1 cellular context compared by ENCODE assay signal in the genomic region with DNA sequence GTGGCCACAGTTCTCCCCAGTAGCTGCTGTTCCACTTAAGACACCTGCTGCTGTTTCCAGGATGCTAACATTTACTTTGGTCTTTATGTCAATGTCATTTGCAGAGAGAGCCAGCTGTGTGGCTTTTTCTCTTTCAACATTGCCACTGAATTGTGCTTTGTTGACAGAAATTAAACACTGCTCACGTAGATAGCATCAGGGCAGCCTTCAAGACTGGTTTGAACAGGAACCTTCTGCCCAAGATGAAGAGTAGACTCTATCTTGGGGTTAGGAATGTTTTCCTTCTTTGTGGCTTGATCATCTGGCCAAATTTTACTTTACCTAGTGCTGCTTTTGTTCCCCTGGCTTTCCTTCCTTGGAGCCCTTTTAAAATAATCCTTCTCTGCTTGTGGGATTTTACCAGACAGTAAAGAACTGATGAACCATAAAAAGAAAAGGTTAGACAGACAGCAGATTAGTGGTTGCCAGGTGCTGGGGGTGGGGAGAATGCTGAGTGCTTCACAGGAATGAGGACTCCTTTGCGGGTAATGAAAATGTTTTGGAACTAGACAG.
TF ChIP-seq lines count a peak whose summit lies in the region.

No MANE protein-coding gene starts in this region.

TF ChIP-seq in K562, 482 proteins besides CTCF, POLR2A, EP300 and RAD21 (continued from another document):
- no peak for TF ChIP-seq OTX1 (CRISPR knock-in tag; IDR thresholded peaks at IDR 0.05)
- TF ChIP-seq, protein P1, sequence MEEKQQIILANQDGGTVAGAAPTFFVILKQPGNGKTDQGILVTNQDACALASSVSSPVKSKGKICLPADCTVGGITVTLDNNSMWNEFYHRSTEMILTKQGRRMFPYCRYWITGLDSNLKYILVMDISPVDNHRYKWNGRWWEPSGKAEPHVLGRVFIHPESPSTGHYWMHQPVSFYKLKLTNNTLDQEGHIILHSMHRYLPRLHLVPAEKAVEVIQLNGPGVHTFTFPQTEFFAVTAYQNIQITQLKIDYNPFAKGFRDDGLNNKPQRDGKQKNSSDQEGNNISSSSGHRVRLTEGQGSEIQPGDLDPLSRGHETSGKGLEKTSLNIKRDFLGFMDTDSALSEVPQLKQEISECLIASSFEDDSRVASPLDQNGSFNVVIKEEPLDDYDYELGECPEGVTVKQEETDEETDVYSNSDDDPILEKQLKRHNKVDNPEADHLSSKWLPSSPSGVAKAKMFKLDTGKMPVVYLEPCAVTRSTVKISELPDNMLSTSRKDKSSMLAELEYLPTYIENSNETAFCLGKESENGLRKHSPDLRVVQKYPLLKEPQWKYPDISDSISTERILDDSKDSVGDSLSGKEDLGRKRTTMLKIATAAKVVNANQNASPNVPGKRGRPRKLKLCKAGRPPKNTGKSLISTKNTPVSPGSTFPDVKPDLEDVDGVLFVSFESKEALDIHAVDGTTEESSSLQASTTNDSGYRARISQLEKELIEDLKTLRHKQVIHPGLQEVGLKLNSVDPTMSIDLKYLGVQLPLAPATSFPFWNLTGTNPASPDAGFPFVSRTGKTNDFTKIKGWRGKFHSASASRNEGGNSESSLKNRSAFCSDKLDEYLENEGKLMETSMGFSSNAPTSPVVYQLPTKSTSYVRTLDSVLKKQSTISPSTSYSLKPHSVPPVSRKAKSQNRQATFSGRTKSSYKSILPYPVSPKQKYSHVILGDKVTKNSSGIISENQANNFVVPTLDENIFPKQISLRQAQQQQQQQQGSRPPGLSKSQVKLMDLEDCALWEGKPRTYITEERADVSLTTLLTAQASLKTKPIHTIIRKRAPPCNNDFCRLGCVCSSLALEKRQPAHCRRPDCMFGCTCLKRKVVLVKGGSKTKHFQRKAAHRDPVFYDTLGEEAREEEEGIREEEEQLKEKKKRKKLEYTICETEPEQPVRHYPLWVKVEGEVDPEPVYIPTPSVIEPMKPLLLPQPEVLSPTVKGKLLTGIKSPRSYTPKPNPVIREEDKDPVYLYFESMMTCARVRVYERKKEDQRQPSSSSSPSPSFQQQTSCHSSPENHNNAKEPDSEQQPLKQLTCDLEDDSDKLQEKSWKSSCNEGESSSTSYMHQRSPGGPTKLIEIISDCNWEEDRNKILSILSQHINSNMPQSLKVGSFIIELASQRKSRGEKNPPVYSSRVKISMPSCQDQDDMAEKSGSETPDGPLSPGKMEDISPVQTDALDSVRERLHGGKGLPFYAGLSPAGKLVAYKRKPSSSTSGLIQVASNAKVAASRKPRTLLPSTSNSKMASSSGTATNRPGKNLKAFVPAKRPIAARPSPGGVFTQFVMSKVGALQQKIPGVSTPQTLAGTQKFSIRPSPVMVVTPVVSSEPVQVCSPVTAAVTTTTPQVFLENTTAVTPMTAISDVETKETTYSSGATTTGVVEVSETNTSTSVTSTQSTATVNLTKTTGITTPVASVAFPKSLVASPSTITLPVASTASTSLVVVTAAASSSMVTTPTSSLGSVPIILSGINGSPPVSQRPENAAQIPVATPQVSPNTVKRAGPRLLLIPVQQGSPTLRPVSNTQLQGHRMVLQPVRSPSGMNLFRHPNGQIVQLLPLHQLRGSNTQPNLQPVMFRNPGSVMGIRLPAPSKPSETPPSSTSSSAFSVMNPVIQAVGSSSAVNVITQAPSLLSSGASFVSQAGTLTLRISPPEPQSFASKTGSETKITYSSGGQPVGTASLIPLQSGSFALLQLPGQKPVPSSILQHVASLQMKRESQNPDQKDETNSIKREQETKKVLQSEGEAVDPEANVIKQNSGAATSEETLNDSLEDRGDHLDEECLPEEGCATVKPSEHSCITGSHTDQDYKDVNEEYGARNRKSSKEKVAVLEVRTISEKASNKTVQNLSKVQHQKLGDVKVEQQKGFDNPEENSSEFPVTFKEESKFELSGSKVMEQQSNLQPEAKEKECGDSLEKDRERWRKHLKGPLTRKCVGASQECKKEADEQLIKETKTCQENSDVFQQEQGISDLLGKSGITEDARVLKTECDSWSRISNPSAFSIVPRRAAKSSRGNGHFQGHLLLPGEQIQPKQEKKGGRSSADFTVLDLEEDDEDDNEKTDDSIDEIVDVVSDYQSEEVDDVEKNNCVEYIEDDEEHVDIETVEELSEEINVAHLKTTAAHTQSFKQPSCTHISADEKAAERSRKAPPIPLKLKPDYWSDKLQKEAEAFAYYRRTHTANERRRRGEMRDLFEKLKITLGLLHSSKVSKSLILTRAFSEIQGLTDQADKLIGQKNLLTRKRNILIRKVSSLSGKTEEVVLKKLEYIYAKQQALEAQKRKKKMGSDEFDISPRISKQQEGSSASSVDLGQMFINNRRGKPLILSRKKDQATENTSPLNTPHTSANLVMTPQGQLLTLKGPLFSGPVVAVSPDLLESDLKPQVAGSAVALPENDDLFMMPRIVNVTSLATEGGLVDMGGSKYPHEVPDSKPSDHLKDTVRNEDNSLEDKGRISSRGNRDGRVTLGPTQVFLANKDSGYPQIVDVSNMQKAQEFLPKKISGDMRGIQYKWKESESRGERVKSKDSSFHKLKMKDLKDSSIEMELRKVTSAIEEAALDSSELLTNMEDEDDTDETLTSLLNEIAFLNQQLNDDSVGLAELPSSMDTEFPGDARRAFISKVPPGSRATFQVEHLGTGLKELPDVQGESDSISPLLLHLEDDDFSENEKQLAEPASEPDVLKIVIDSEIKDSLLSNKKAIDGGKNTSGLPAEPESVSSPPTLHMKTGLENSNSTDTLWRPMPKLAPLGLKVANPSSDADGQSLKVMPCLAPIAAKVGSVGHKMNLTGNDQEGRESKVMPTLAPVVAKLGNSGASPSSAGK (IDR thresholded peaks at IDR 0.05), result no peak
- TF ChIP-seq GATA2 (CRISPR knock-in tag; IDR thresholded peaks at IDR 0.05), result peak; percentile 44; the same call in 1 of the 2 replicates
- TF ChIP-seq SOX6 (IDR thresholded peaks at IDR 0.05), result peak; percentile 35; the same call in 1 of the 2 replicates
- TF ChIP-seq HNRNPL (IDR thresholded peaks at IDR 0.05; ENCODE audit: low read depth, low read length), result no peak
- peak; percentile 76 for TF ChIP-seq C11orf30 (IDR thresholded peaks at IDR 0.05; ENCODE audit: low read depth)
- peak; percentile 43; the same call in 1 of the 2 replicates for TF ChIP-seq LEF1 (IDR thresholded peaks at IDR 0.05)
- peak in 1 of 2 experiments; percentile 57; a peak in 1 of 4 replicates for TF ChIP-seq FOXA3 (CRISPR knock-in tag; conservative IDR thresholded peaks at IDR 0.05 in 1 of 2, IDR thresholded peaks at IDR 0.05 in 1 of 2)
- peak; percentile 58 for TF ChIP-seq MAFG (tag; conservative IDR thresholded peaks at IDR 0.05)
- TF ChIP-seq, protein P2, sequence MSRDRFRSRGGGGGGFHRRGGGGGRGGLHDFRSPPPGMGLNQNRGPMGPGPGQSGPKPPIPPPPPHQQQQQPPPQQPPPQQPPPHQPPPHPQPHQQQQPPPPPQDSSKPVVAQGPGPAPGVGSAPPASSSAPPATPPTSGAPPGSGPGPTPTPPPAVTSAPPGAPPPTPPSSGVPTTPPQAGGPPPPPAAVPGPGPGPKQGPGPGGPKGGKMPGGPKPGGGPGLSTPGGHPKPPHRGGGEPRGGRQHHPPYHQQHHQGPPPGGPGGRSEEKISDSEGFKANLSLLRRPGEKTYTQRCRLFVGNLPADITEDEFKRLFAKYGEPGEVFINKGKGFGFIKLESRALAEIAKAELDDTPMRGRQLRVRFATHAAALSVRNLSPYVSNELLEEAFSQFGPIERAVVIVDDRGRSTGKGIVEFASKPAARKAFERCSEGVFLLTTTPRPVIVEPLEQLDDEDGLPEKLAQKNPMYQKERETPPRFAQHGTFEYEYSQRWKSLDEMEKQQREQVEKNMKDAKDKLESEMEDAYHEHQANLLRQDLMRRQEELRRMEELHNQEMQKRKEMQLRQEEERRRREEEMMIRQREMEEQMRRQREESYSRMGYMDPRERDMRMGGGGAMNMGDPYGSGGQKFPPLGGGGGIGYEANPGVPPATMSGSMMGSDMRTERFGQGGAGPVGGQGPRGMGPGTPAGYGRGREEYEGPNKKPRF (IDR thresholded peaks at IDR 0.05; ENCODE audit: low read depth, low read length), result no peak
- peak; percentile 63 for TF ChIP-seq MEIS2 (IDR thresholded peaks at IDR 0.05; ENCODE audit: partially characterized antibody)
- TF ChIP-seq SIRT6 (IDR thresholded peaks at IDR 0.05; ENCODE audit: low read depth, low read length), result no peak
- peak; percentile 21; the same call in 1 of the 2 replicates for TF ChIP-seq MAFF (IDR thresholded peaks at IDR 0.05; ENCODE audit: low read length)
- no peak for TF ChIP-seq PTBP1 (IDR thresholded peaks at IDR 0.05; ENCODE audit: low read depth, low read length)
- no peak for TF ChIP-seq KDM5B (IDR thresholded peaks at IDR 0.05; ENCODE audit: insufficient replicate concordance, low read depth, low read length)
- TF ChIP-seq, protein P3, sequence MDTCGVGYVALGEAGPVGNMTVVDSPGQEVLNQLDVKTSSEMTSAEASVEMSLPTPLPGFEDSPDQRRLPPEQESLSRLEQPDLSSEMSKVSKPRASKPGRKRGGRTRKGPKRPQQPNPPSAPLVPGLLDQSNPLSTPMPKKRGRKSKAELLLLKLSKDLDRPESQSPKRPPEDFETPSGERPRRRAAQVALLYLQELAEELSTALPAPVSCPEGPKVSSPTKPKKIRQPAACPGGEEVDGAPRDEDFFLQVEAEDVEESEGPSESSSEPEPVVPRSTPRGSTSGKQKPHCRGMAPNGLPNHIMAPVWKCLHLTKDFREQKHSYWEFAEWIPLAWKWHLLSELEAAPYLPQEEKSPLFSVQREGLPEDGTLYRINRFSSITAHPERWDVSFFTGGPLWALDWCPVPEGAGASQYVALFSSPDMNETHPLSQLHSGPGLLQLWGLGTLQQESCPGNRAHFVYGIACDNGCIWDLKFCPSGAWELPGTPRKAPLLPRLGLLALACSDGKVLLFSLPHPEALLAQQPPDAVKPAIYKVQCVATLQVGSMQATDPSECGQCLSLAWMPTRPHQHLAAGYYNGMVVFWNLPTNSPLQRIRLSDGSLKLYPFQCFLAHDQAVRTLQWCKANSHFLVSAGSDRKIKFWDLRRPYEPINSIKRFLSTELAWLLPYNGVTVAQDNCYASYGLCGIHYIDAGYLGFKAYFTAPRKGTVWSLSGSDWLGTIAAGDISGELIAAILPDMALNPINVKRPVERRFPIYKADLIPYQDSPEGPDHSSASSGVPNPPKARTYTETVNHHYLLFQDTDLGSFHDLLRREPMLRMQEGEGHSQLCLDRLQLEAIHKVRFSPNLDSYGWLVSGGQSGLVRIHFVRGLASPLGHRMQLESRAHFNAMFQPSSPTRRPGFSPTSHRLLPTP (IDR thresholded peaks at IDR 0.05; ENCODE audit: borderline replicate concordance, extremely low read depth, insufficient read length), result no peak
- peak; percentile 89 for TF ChIP-seq KLF16 (IDR thresholded peaks at IDR 0.05)
- TF ChIP-seq FUS (optimal IDR thresholded peaks at IDR 0.05; ENCODE audit: low read depth, low read length), result no peak
- peak; percentile 67 for TF ChIP-seq ZNF316 (IDR thresholded peaks at IDR 0.05)
- peak; percentile 30; the same call in 1 of the 2 replicates for TF ChIP-seq MAFK (IDR thresholded peaks at IDR 0.05; ENCODE audit: low read length)
- 0 out of 2 replicates have a peak, but pooled peaks have one; percentile 11 for TF ChIP-seq ATF7 (IDR thresholded peaks at IDR 0.05)
- TF ChIP-seq PURB (CRISPR knock-in tag; IDR thresholded peaks at IDR 0.05; ENCODE audit: low read depth), result no peak
- TF ChIP-seq RFX1 (IDR thresholded peaks at IDR 0.05), result no peak; the same call in 1 of the 2 replicates
TF ChIP-seq in K562: peak in this region for 14.
